Comparison of ENCODE assay signal across 11 cellular contexts in the genomic region with DNA sequence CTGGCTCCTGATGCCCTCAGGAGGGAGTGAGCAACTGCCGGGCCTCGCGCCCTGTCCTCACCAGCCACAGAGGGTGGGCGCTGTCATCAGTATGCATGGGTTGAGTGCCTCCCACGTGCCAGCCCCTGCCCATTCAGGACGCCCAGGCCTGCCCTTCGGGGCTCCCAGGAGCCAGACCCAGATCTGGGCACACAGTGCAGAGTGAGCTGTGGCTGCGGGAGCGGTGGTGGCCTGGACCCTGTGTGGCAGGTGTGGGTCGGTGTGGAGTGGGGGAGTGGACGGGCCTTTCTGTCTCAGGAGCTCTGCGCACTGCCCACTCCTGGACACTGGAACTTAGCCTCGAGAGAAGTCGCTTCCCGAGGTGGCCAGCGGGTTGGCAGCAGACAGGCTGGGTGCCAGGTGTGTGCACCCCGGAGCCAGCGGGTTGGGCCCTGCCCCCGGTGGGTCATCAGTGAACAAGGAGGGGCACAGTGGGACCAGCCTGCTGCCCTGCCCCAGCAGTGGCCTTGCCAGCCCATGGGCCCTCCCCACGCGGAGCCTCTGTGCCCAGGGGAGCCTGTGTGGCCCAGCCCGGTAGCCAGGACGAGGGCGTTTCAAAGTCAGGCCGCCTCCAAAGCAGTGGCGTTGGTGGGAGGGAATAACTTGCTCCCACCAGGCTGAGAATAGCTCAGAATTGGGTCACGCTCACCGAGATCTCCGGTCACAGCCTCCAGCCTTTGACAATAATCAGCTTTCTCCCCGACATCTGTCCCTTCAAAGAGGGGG. TPM values are rescaled to one million over a fixed set of nuclear protein-coding genes. Genes with fewer than 3 reads are reported as not detected.
DNase-seq lines count a peak whose midpoint lies in the region; ATAC-seq and TF ChIP-seq lines count a peak whose summit lies in the region.
"Had no signal": no experiment of that assay in that cellular context is flagged by ENCODE, and none has a peak within 500 bp of the region (broad histone marks: within the 10 kb centered on the region; RNA-seq: fewer than 3 reads in every experiment).

No MANE protein-coding gene starts in this region.

- no peak overlapping the region for H3K14ac ChIP-seq in mesenchymal stem cell (ENCODE audit: low read length in 2 of 2)

- H2BK15ac ChIP-seq in mesenchymal stem cell (ENCODE audit: low read depth, poor library complexity, severe bottlenecking): peak overlapping the region; percentile 39

- no peak overlapping the region for H3K27ac ChIP-seq in mesenchymal stem cell (ENCODE audit: low read length, poor library complexity, severe bottlenecking)
- H3K27ac ChIP-seq in colonic mucosa: no peak overlapping the region
- H3K27ac ChIP-seq: VCaP had no signal

- H3K4ac ChIP-seq in mesenchymal stem cell (ENCODE audit: low read depth in 1 of 2, low read length in 2 of 2): no peak overlapping the region

- H4K8ac ChIP-seq in mesenchymal stem cell (ENCODE audit: low read length): no peak overlapping the region

- WGBS in mesenchymal stem cell: 80% methylated on average over 30 of the region's 30 CpGs

- DNase-seq in Right ventricle myocardium inferior (ENCODE audit: missing footprints) (peak; percentile 72), cardiac septum (ENCODE audit: low spot score) (no peak), mesenchymal stem cell (no peak), NCI-H1048 (lab: John Stamatoyannopoulos, UW) (no peak), MG63 (no peak), colonic mucosa (no peak)
- DNase-seq: activated effector memory CD4-positive, alpha-beta T cell treated with Interleukin-2 at 50 U/mL for 16 hours; NCI-H1105 treated with DMSO at 0.1 percent for 48 hours; stimulated activated CD4-positive, alpha-beta T cell treated with anti-CD3 and anti-CD28 coated beads, Interleukin-2, amount 100 ng/mL, for 24 hours had no signal

- H3K23ac ChIP-seq in mesenchymal stem cell (ENCODE audit: low read length in 2 of 2): no peak overlapping the region

- no peak overlapping the region for H2BK12ac ChIP-seq in mesenchymal stem cell (ENCODE audit: low read length in 2 of 2)

- no peak for TF ChIP-seq CTCF in colonic mucosa (IDR thresholded peaks at IDR 0.05)

- H3K18ac ChIP-seq in mesenchymal stem cell (ENCODE audit: low read depth in 1 of 2, low read length in 2 of 2): no peak overlapping the region

- ATAC-seq in Right ventricle myocardium inferior: peak; percentile 32
- ATAC-seq: natural killer cell treated with Interleukin-12 subunit alpha and Interleukin-12 subunit beta and Interleukin-15 and Interleukin-18, amount 100 ng/mL, for 72 hours had no signal

- no peaks in the 10 kb centered on the region for H3K9me3 ChIP-seq in mesenchymal stem cell (ENCODE audit: control insufficient read depth, low read length)
- no peaks in the 10 kb centered on the region for H3K9me3 ChIP-seq in MG63
- no peaks in the 10 kb centered on the region for H3K9me3 ChIP-seq in colonic mucosa

- no peak overlapping the region for H2AFZ ChIP-seq in mesenchymal stem cell (ENCODE audit: low read depth, low read length)

- H3K36me3 ChIP-seq in mesenchymal stem cell (ENCODE audit: control insufficient read depth in 1 of 2, insufficient read depth in 2 of 2, low read depth in 1 of 2, low read length in 2 of 2): peaks cover 0 to 42% of the 10 kb centered on the region in 2 experiments
- H3K36me3 ChIP-seq in MG63: 0 out of 2 replicates have a peak, but pooled peaks cover 2% of the 10 kb centered on the region
- no peaks in the 10 kb centered on the region for H3K36me3 ChIP-seq in colonic mucosa

- no peak overlapping the region for H2AK5ac ChIP-seq in mesenchymal stem cell (ENCODE audit: low read length, severe bottlenecking)

- peak overlapping the region; percentile 18 for H4K91ac ChIP-seq in mesenchymal stem cell (ENCODE audit: low read length)

- H3K27me3 ChIP-seq in mesenchymal stem cell (ENCODE audit: control insufficient read depth in 1 of 2, insufficient read depth in 1 of 2, low read length in 2 of 2): no peaks in the 10 kb centered on the region
- H3K27me3 ChIP-seq in MG63: no peaks in the 10 kb centered on the region
- no peaks in the 10 kb centered on the region for H3K27me3 ChIP-seq in colonic mucosa

- no peak overlapping the region for H3K4me3 ChIP-seq in mesenchymal stem cell (ENCODE audit: insufficient read depth in 1 of 2, low read depth in 1 of 2, low read length in 2 of 2)
- no peak overlapping the region for H3K4me3 ChIP-seq in MG63
- H3K4me3 ChIP-seq in colonic mucosa: no peak overlapping the region

- no peak overlapping the region for H3K4me2 ChIP-seq in mesenchymal stem cell (ENCODE audit: low read length, poor library complexity, severe bottlenecking)

- no peak overlapping the region for H2BK5ac ChIP-seq in mesenchymal stem cell (ENCODE audit: low read depth, low read length, poor library complexity, severe bottlenecking)

- intact Hi-C loops in Right ventricle myocardium inferior (cut with DNase I): no loop called here
- intact Hi-C loops in cardiac septum (cut with DNase I): no loop called here
- intact Hi-C loops in colonic mucosa (cut with DNase I): no loop called here

- no peaks in the 10 kb centered on the region for H3K79me1 ChIP-seq in mesenchymal stem cell (replicated peaks; ENCODE audit: low read length, poor library complexity, severe bottlenecking)

- H3K9ac ChIP-seq in mesenchymal stem cell (ENCODE audit: low read length): peak overlapping the region; percentile 22
- H3K9ac ChIP-seq in colonic mucosa (ENCODE audit: low read depth in 2 of 2, low read length in 2 of 2): peak overlapping the region in 1 of 2 donors; percentile 12

- H3K4me1 ChIP-seq in mesenchymal stem cell (ENCODE audit: control insufficient read depth, insufficient read depth, low read depth, low read length) (peaks cover 53% of the 10 kb centered on the region), colonic mucosa (peaks cover 35% of the 10 kb centered on the region)

- H2BK120ac ChIP-seq in mesenchymal stem cell (ENCODE audit: low read depth, low read length): no peak overlapping the region

RNA-seq across cellular contexts. Expression of a gene that starts 9.5 kb away (rescaled TPM):
- total RNA-seq in Right ventricle myocardium inferior (5.6 TPM), cardiac septum (5.2 TPM), colonic mucosa (10 to 100 TPM in 1 of 2 donors, 1 to 10 TPM in 1; 10.0 to 17.8 TPM)
- 3.6 TPM for polyA plus RNA-seq in mesenchymal stem cell (2013, experiment 1 of 2)
- polyA plus RNA-seq in mesenchymal stem cell (2013, experiment 2 of 2): 3.8 TPM
- total RNA-seq in MG63 (2014; rRNA removed; shearing (Covaris generic); ENCODE audit: low replicate concordance): 29.0 and 43.2 TPM in 2 replicates

RNA-seq across cellular contexts. Expression of a gene that starts 15.8 kb away (rescaled TPM):
- 577 TPM for total RNA-seq in Right ventricle myocardium inferior
- total RNA-seq in cardiac septum: 327 TPM
- polyA plus RNA-seq in mesenchymal stem cell (2013, experiment 1 of 2): 46.1 TPM
- 46.9 TPM for polyA plus RNA-seq in mesenchymal stem cell (2013, experiment 2 of 2)
- total RNA-seq in MG63 (2014; rRNA removed; shearing (Covaris generic); ENCODE audit: low replicate concordance): 34.9 and 45.2 TPM in 2 replicates
- 1,000 to 10,000 TPM; 1,501 to 4,641 TPM for total RNA-seq in colonic mucosa

RNA-seq across cellular contexts. Expression of a gene that starts 24.0 kb away (rescaled TPM):
- total RNA-seq in Right ventricle myocardium inferior (16.1 TPM), cardiac septum (20.1 TPM), colonic mucosa (10 to 100 TPM; 26.8 to 29.7 TPM)
- 14.8 TPM for polyA plus RNA-seq in mesenchymal stem cell (2013, experiment 1 of 2)
- polyA plus RNA-seq in mesenchymal stem cell (2013, experiment 2 of 2): 14.4 TPM
- 5.4 and 8.2 TPM in 2 replicates for total RNA-seq in MG63 (2014; rRNA removed; shearing (Covaris generic); ENCODE audit: low replicate concordance)

RNA-seq across cellular contexts. Expression of a gene that starts 24.3 kb away (rescaled TPM):
- total RNA-seq in Right ventricle myocardium inferior (49.3 TPM), cardiac septum (43.8 TPM), colonic mucosa (10 to 100 TPM; 37.1 to 41.5 TPM)
- polyA plus RNA-seq in mesenchymal stem cell (2013, experiment 1 of 2): 63.1 TPM
- polyA plus RNA-seq in mesenchymal stem cell (2013, experiment 2 of 2): 58.9 TPM
- total RNA-seq in MG63 (2014; rRNA removed; shearing (Covaris generic); ENCODE audit: low replicate concordance): 18.4 and 38.9 TPM in 2 replicates
